1 cellular context compared by ENCODE assay signal in the genomic region with DNA sequence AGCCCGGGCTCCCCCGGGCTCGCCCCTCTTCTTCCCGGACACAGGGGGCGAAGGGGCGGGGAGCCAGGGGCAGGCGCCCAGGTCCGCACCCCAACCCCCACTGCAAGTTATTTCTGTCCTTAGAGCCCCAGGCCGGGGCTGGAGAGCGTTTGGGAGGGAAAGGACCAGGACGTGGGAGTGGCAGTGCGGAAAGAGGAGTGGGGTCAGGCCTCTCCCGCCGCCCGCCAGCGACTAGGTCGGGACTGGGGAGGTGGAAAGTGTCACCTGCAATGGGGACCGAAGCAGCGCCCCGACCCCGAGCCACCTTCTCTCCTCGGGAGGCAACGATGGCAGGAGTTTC.
TF ChIP-seq lines count a peak whose summit lies in the region.

No MANE protein-coding gene starts in this region.

TF ChIP-seq in H1, 55 proteins besides CTCF, POLR2A, EP300 and RAD21:
- TF ChIP-seq SIN3A (conservative IDR thresholded peaks at IDR 0.05 in 1 of 2, IDR thresholded peaks at IDR 0.05 in 1 of 2; ENCODE audit: low read depth in 1 of 2, low read length in 2 of 2) (0 out of 4 replicates have a peak, but pooled peaks of 1 of the 2 experiments have one; percentile 13), KDM4A (IDR thresholded peaks at IDR 0.05; ENCODE audit: low read depth, low read length, severe bottlenecking) (peak; percentile 9), ATF3 (IDR thresholded peaks at IDR 0.05; ENCODE audit: insufficient read depth, low read depth, low read length) (no peak), SAP30 (IDR thresholded peaks at IDR 0.05; ENCODE audit: insufficient read depth, insufficient replicate concordance, low read length) (peak; percentile 17)
TF ChIP-seq in H1: peak in this region for 3.
